In the genomic region with DNA sequence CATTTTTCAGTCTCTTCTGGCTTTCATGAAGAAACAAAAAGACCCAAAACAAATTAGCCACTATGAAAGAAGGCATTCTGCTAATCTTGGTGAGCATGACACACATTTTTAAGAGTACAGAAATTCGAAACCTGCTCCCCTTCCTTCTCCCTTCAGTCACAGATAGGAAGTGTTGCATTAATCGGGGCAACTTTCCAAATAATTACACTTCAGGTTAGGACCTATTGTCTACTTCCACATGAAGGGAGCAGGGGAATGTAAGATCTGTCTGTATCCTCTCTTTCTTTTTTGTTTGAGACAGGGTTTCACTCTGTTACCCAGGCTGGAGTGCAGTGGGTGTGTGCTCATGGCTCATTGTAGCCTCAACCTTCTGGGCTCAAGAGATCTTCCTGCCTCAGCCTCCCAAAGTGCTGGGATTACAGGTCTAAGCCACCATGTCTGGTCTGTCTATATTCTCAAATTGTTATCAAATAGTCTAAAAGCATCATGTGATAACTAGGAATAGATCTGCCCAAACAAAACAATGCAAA, we compare ENCODE assay signal across 27 cellular contexts. TPM values are rescaled to one million over a fixed set of nuclear protein-coding genes. Genes with fewer than 3 reads are reported as not detected.
DNase-seq lines count a peak whose midpoint lies in the region; ATAC-seq and TF ChIP-seq lines count a peak whose summit lies in the region.
"Had no signal": no experiment of that assay in that cellular context is flagged by ENCODE, and none has a peak within 500 bp of the region (broad histone marks: within the 10 kb centered on the region; RNA-seq: fewer than 3 reads in every experiment).

No MANE protein-coding gene starts in this region.

- H3K9ac ChIP-seq in MM.1S (ENCODE audit: low read length), result no peak overlapping the region
- H3K9ac ChIP-seq: BLaER1 treated with 17β-estradiol and CSF1 and Interleukin-3, amounts not matched to agents 10 nM and 100 nM; SK-N-SH had no signal

- no peak for TF ChIP-seq CTCF in MM.1S (IDR thresholded peaks at IDR 0.05; ENCODE audit: low read length)
- TF ChIP-seq CTCF in PC-9 (conservative IDR thresholded peaks at IDR 0.05), result no peak
- no peak for TF ChIP-seq CTCF in mesothelial cell of epicardium (IDR thresholded peaks at IDR 0.05; ENCODE audit: unreplicated experiment)
- TF ChIP-seq CTCF in progenitor cell of endocrine pancreas (IDR thresholded peaks at IDR 0.05; ENCODE audit: unreplicated experiment), result no peak

- DNase-seq in DMS79 (lab: John Stamatoyannopoulos, UW) (peak; percentile 37), MM.1S (no peak), PC-9 (peak in 1 of 2 experiments; percentile 69), immature natural killer cell (no peak), mesothelial cell of epicardium (ENCODE audit: low spot score in 2 of 2, unreplicated experiment in 2 of 2) (no peak), progenitor cell of endocrine pancreas (ENCODE audit: low spot score, unreplicated experiment) (no peak)
- DNase-seq: activated CD4-positive, alpha-beta T cell treated with anti-CD3 and anti-CD28 coated beads, Interleukin-2, amount 50 U/mL, for 48 hours; activated CD8-positive, alpha-beta memory T cell treated with anti-CD3 and anti-CD28 coated beads, Interleukin-2, amount 50 U/mL, for 4 hours; activated naive CD4-positive, alpha-beta T cell treated with anti-CD3 and anti-CD28 coated beads, Interleukin-2, amount 50 U/mL, for 16 hours; amniotic stem cell; DND-41; mesendoderm; naive B cell; NCI-H1436; NCI-H226; SK-N-SH; spleen; tibial artery had no signal

- no peak for ATAC-seq in GM18498 (IDR thresholded peaks at IDR 0.05; ENCODE audit: unreplicated experiment)
- ATAC-seq: left lobe of liver had no signal

- POLR2A ChIA-PET in PC-9 (lab: Charles Lee; ENCODE audit: unreplicated experiment), result interaction anchor here (0.8 kb wide), 1 partner anchor 67 kb away, joined by 4 read pairs; no protein-coding TSS in a partner anchor

- peak overlapping the region in 4 of 5 donors; percentile 35 to 56 (median 42) for H3K4me3 Mint-ChIP-seq in immature natural killer cell
- H3K4me3 Mint-ChIP-seq in mesothelial cell of epicardium, result no peak overlapping the region
- no peak overlapping the region for H3K4me3 Mint-ChIP-seq in progenitor cell of endocrine pancreas (ENCODE audit: low read depth)
- H3K4me3 Mint-ChIP-seq: naive B cell; T-helper 1 cell treated with Interleukin-12 subunit alpha and Interleukin-12 subunit beta and Interleukin-4 antibody, amounts not matched to agents 30 μg/mL and 1 μg/mL, for 36 hours had no signal

- peak overlapping the region; percentile 30; the same call in 1 of the 2 replicates for H3K27ac ChIP-seq in MM.1S (ENCODE audit: low read length)
- H3K27ac ChIP-seq in PC-9, result peak overlapping the region; percentile 16; the same call in 1 of the 2 replicates
- H3K27ac ChIP-seq: BLaER1 treated with 17β-estradiol and CSF1 and Interleukin-3, amounts not matched to agents 10 nM and 100 nM; esophagus muscularis mucosa; hepatocyte; RWPE1; spleen; tibial artery had no signal

- peaks cover 0 to 3% (median 3%) of the 10 kb centered on the region in 3 donors for H3K36me3 Mint-ChIP-seq in immature natural killer cell
- H3K36me3 Mint-ChIP-seq in mesothelial cell of epicardium, result peaks cover 2% of the 10 kb centered on the region
- peaks cover 2% of the 10 kb centered on the region for H3K36me3 Mint-ChIP-seq in progenitor cell of endocrine pancreas (ENCODE audit: insufficient read depth)
- H3K36me3 Mint-ChIP-seq: naive B cell had no signal

- H4K20me1 ChIP-seq in MM.1S (ENCODE audit: insufficient read depth, low read length), result no peaks in the 10 kb centered on the region
- H4K20me1 ChIP-seq in PC-9 (ENCODE audit: insufficient read depth), result no peaks in the 10 kb centered on the region
- H4K20me1 ChIP-seq: BLaER1 treated with 17β-estradiol and CSF1 and Interleukin-3, amounts not matched to agents 10 nM and 100 nM had no signal

- intact Hi-C loops in PC-9 (cut with micrococcal nuclease; ENCODE audit: unreplicated experiment), result no loop called here

- CTCF ChIA-PET in PC-9 (lab: Charles Lee), result no interaction called here

- H3K4me1 ChIP-seq in MM.1S (ENCODE audit: low read length), result peaks cover 41% of the 10 kb centered on the region
- H3K4me1 ChIP-seq in PC-9 (replicated peaks; ENCODE audit: insufficient read depth), result 0 out of 2 replicates have a peak, but pooled peaks cover 8% of the 10 kb centered on the region
- H3K4me1 ChIP-seq: BLaER1 treated with 17β-estradiol and CSF1 and Interleukin-3, amounts not matched to agents 10 nM and 100 nM; HAP-1; tibial artery had no signal

- H3K27ac Mint-ChIP-seq in immature natural killer cell (peak overlapping the region in 3 of 6 donors; percentile 26 to 50 (median 48)), mesothelial cell of epicardium (no peak overlapping the region), progenitor cell of endocrine pancreas (no peak overlapping the region)
- H3K27ac Mint-ChIP-seq: naive B cell; T-helper 1 cell treated with Interleukin-12 subunit alpha and Interleukin-12 subunit beta and Interleukin-4 antibody, amounts not matched to agents 30 μg/mL and 1 μg/mL, for 36 hours had no signal

- H3K27me3 ChIP-seq in MM.1S (replicated peaks; ENCODE audit: insufficient read depth, low read length) (no peaks in the 10 kb centered on the region), PC-9 (ENCODE audit: insufficient read depth, low read depth) (no peaks in the 10 kb centered on the region)
- H3K27me3 ChIP-seq: BLaER1 treated with 17β-estradiol and CSF1 and Interleukin-3, amounts not matched to agents 10 nM and 100 nM; esophagus muscularis mucosa; hepatocyte; spleen; tibial artery had no signal

- no peaks in the 10 kb centered on the region for H3K27me3 Mint-ChIP-seq in immature natural killer cell (ENCODE audit: low read depth in 3 of 3)
- no peaks in the 10 kb centered on the region for H3K27me3 Mint-ChIP-seq in mesothelial cell of epicardium (ENCODE audit: low read depth)
- H3K27me3 Mint-ChIP-seq in progenitor cell of endocrine pancreas, result peaks cover 5% of the 10 kb centered on the region

- H3K4me3 ChIP-seq in MM.1S (ENCODE audit: low read length) (no peak overlapping the region), PC-9 (no peak overlapping the region)
- H3K4me3 ChIP-seq: BLaER1 treated with 17β-estradiol and CSF1 and Interleukin-3, amounts not matched to agents 10 nM and 100 nM; esophagus muscularis mucosa; HAP-1; hepatocyte; spleen; tibial artery had no signal

- H3F3A ChIP-seq in MM.1S (ENCODE audit: insufficient read depth, low read length) (peaks cover 15% of the 10 kb centered on the region; the same call in 1 of the 2 replicates), PC-9 (ENCODE audit: insufficient read depth, low read depth) (no peaks in the 10 kb centered on the region; the same call in 1 of the 2 replicates)

- no peaks in the 10 kb centered on the region for H3K9me2 ChIP-seq in MM.1S (replicated peaks; ENCODE audit: insufficient read depth, low read length)
- H3K9me2 ChIP-seq in PC-9 (ENCODE audit: insufficient read depth), result no peaks in the 10 kb centered on the region
- H3K9me2 ChIP-seq: SK-N-SH had no signal

- H3K79me2 ChIP-seq in MM.1S (ENCODE audit: low read length), result no peaks in the 10 kb centered on the region
- no peaks in the 10 kb centered on the region for H3K79me2 ChIP-seq in PC-9 (ENCODE audit: low read depth)
- H3K79me2 ChIP-seq: hepatocyte had no signal

- no peaks in the 10 kb centered on the region for H3K36me3 ChIP-seq in MM.1S (replicated peaks; ENCODE audit: insufficient read depth, low read length)
- H3K36me3 ChIP-seq in PC-9 (ENCODE audit: low read depth), result no peaks in the 10 kb centered on the region
- H3K36me3 ChIP-seq: BLaER1 treated with 17β-estradiol and CSF1 and Interleukin-3, amounts not matched to agents 10 nM and 100 nM; esophagus muscularis mucosa; HAP-1; spleen; tibial artery had no signal

- peak overlapping the region; percentile 40 for H2AFZ ChIP-seq in MM.1S (ENCODE audit: low read length)
- no peak overlapping the region for H2AFZ ChIP-seq in PC-9
- H2AFZ ChIP-seq: hepatocyte had no signal

- H3K9me3 ChIP-seq in MM.1S (replicated peaks; ENCODE audit: insufficient read depth, low read length), result no peaks in the 10 kb centered on the region
- no peaks in the 10 kb centered on the region for H3K9me3 ChIP-seq in PC-9 (ENCODE audit: insufficient read depth, low read depth)
- H3K9me3 ChIP-seq: esophagus muscularis mucosa, HAP-1, SK-N-SH, spleen, tibial artery had no signal

- H3K4me2 ChIP-seq in MM.1S (ENCODE audit: low read depth, low read length) (peak overlapping the region; percentile 61), PC-9 (peak overlapping the region; percentile 27; the same call in 1 of the 2 replicates)
- H3K4me2 ChIP-seq: BLaER1 treated with 17β-estradiol and CSF1 and Interleukin-3, amounts not matched to agents 10 nM and 100 nM; hepatocyte; SK-N-SH had no signal

- no TSS peak for BruUV-seq in PC-9 (replicated peaks; lab: Mats Ljungman, UMichigan)

- H3K9me3 Mint-ChIP-seq in immature natural killer cell, result peaks cover 0 to 2% (median 0%) of the 10 kb centered on the region in 6 donors
- peaks cover 7% of the 10 kb centered on the region for H3K9me3 Mint-ChIP-seq in mesothelial cell of epicardium
- H3K9me3 Mint-ChIP-seq in progenitor cell of endocrine pancreas (ENCODE audit: low read depth), result peaks cover 8% of the 10 kb centered on the region
- H3K9me3 Mint-ChIP-seq: T-helper 1 cell treated with Interleukin-12 subunit alpha and Interleukin-12 subunit beta and Interleukin-4 antibody, amounts not matched to agents 30 μg/mL and 1 μg/mL, for 36 hours had no signal

- H3K4me1 Mint-ChIP-seq in immature natural killer cell (peaks cover 66 to 93% of the 10 kb centered on the region in 2 donors), mesothelial cell of epicardium (peaks cover 17% of the 10 kb centered on the region), progenitor cell of endocrine pancreas (ENCODE audit: low read depth) (no peaks in the 10 kb centered on the region)
- H3K4me1 Mint-ChIP-seq: naive B cell had no signal

RNA-seq across cellular contexts. Expression of a gene that starts 45.8 kb away (rescaled TPM):
- 0.33 and 1.0 TPM in 2 replicates for total RNA-seq in PC-9 (2021)
- polyA plus RNA-seq in immature natural killer cell, result 100 to 1,000 TPM in 1 of 3 donors, 10 to 100 TPM in 2; 35.7 to 143 (median 49.1) TPM
- total RNA-seq in mesothelial cell of epicardium, result 137 to 141 TPM (median 139 TPM) in 3 replicates
- 17.8 and 27.3 TPM in 2 replicates for total RNA-seq in progenitor cell of endocrine pancreas
- total RNA-seq: HT-29 had no signal

Comparison
In these comparisons a context has a peak if more than half of its experiments do, and no peak if none do; other contexts are left out.
1. H3K4me3 Mint-ChIP-seq: peak in immature natural killer cell (4 of 5); none in mesothelial cell of epicardium (single experiment) and progenitor cell of endocrine pancreas (single experiment).